1 cellular context compared by ENCODE assay signal in genomic region chr22:40813912-40814315, GRCh38.
A peak's percentile ranks its signal among the peaks of the same experiment; 100 is the strongest.
TF ChIP-seq lines count a peak whose summit lies in the region.

No MANE protein-coding gene starts in this region.

TF ChIP-seq in K562, 482 proteins besides CTCF, POLR2A, EP300 and RAD21 (continued from another document and continues in another):
- TF ChIP-seq ZNF436 (CRISPR knock-in tag; IDR thresholded peaks at IDR 0.05), result peak; percentile 59; the same call in 1 of the 2 replicates
- no peak for TF ChIP-seq RFX1 (IDR thresholded peaks at IDR 0.05)
- TF ChIP-seq ZNF717 (CRISPR knock-in tag; IDR thresholded peaks at IDR 0.05), result peak; percentile 92
- TF ChIP-seq PBX2 (CRISPR knock-in tag; IDR thresholded peaks at IDR 0.05; ENCODE audit: low read depth), result no peak
- TF ChIP-seq PBX2 (tag; conservative IDR thresholded peaks at IDR 0.05; ENCODE audit: low read depth), result peak; percentile 98
- TF ChIP-seq NFYB (IDR thresholded peaks at IDR 0.05; ENCODE audit: extremely low read depth, insufficient read length), result no peak
- TF ChIP-seq, protein P1, sequence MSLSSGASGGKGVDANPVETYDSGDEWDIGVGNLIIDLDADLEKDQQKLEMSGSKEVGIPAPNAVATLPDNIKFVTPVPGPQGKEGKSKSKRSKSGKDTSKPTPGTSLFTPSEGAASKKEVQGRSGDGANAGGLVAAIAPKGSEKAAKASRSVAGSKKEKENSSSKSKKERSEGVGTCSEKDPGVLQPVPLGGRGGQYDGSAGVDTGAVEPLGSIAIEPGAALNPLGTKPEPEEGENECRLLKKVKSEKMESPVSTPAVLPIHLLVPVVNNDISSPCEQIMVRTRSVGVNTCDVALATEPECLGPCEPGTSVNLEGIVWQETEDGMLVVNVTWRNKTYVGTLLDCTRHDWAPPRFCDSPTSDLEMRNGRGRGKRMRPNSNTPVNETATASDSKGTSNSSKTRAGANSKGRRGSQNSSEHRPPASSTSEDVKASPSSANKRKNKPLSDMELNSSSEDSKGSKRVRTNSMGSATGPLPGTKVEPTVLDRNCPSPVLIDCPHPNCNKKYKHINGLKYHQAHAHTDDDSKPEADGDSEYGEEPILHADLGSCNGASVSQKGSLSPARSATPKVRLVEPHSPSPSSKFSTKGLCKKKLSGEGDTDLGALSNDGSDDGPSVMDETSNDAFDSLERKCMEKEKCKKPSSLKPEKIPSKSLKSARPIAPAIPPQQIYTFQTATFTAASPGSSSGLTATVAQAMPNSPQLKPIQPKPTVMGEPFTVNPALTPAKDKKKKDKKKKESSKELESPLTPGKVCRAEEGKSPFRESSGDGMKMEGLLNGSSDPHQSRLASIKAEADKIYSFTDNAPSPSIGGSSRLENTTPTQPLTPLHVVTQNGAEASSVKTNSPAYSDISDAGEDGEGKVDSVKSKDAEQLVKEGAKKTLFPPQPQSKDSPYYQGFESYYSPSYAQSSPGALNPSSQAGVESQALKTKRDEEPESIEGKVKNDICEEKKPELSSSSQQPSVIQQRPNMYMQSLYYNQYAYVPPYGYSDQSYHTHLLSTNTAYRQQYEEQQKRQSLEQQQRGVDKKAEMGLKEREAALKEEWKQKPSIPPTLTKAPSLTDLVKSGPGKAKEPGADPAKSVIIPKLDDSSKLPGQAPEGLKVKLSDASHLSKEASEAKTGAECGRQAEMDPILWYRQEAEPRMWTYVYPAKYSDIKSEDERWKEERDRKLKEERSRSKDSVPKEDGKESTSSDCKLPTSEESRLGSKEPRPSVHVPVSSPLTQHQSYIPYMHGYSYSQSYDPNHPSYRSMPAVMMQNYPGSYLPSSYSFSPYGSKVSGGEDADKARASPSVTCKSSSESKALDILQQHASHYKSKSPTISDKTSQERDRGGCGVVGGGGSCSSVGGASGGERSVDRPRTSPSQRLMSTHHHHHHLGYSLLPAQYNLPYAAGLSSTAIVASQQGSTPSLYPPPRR (CRISPR knock-in tag; IDR thresholded peaks at IDR 0.05; ENCODE audit: borderline replicate concordance), result no peak
- TF ChIP-seq ZBED1 (IDR thresholded peaks at IDR 0.05), result no peak
- TF ChIP-seq RFX7 (CRISPR knock-in tag; IDR thresholded peaks at IDR 0.05), result peak; percentile 96
- peak; percentile 48 for TF ChIP-seq BHLHE40 (IDR thresholded peaks at IDR 0.05; ENCODE audit: low read length)
- TF ChIP-seq NELFE (IDR thresholded peaks at IDR 0.05; ENCODE audit: insufficient read depth, insufficient read length), result no peak
- TF ChIP-seq, protein P2, sequence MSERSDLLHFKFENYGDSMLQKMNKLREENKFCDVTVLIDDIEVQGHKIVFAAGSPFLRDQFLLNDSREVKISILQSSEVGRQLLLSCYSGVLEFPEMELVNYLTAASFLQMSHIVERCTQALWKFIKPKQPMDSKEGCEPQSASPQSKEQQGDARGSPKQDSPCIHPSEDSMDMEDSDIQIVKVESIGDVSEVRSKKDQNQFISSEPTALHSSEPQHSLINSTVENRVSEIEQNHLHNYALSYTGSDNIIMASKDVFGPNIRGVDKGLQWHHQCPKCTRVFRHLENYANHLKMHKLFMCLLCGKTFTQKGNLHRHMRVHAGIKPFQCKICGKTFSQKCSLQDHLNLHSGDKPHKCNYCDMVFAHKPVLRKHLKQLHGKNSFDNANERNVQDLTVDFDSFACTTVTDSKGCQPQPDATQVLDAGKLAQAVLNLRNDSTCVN (CRISPR knock-in tag; IDR thresholded peaks at IDR 0.05), result peak; percentile 99; the same call in 1 of the 2 replicates
- TF ChIP-seq, protein P3, sequence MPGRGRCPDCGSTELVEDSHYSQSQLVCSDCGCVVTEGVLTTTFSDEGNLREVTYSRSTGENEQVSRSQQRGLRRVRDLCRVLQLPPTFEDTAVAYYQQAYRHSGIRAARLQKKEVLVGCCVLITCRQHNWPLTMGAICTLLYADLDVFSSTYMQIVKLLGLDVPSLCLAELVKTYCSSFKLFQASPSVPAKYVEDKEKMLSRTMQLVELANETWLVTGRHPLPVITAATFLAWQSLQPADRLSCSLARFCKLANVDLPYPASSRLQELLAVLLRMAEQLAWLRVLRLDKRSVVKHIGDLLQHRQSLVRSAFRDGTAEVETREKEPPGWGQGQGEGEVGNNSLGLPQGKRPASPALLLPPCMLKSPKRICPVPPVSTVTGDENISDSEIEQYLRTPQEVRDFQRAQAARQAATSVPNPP (IDR thresholded peaks at IDR 0.05; ENCODE audit: borderline replicate concordance, insufficient read depth, insufficient read length), result no peak
- peak in 1 of 2 experiments; percentile 40 for TF ChIP-seq NCOA2 (IDR thresholded peaks at IDR 0.05; ENCODE audit: partially characterized antibody in 2 of 2)
- peak; percentile 93 for TF ChIP-seq POLR2H (tag; IDR thresholded peaks at IDR 0.05; ENCODE audit: low read depth)
- TF ChIP-seq SRSF9 (IDR thresholded peaks at IDR 0.05; ENCODE audit: borderline replicate concordance, low read depth, low read length), result no peak
- peak; percentile 93 for TF ChIP-seq CC2D1A (IDR thresholded peaks at IDR 0.05)
- peak; percentile 98 for TF ChIP-seq MTA2 (IDR thresholded peaks at IDR 0.05; ENCODE audit: low read depth)
- TF ChIP-seq TAF7 (tag; IDR thresholded peaks at IDR 0.05), result peak; percentile 95
- peak; percentile 99 for TF ChIP-seq ZNF41 (CRISPR knock-in tag; conservative IDR thresholded peaks at IDR 0.05)
- no peak for TF ChIP-seq MIER1 (IDR thresholded peaks at IDR 0.05; ENCODE audit: low read depth)
- peak; percentile 89 for TF ChIP-seq GABPB2 (CRISPR knock-in tag; conservative IDR thresholded peaks at IDR 0.05)
- TF ChIP-seq ZNF766 (CRISPR knock-in tag; conservative IDR thresholded peaks at IDR 0.05), result peak; percentile 100
- TF ChIP-seq TEAD4 (IDR thresholded peaks at IDR 0.05; ENCODE audit: low read length), result peak; percentile 99
- no peak for TF ChIP-seq TEAD4 (CRISPR knock-in tag; IDR thresholded peaks at IDR 0.05; ENCODE audit: borderline replicate concordance)
- peak; percentile 98 for TF ChIP-seq ZNF586 (CRISPR knock-in tag; conservative IDR thresholded peaks at IDR 0.05)
- TF ChIP-seq ZSCAN32 (CRISPR knock-in tag; IDR thresholded peaks at IDR 0.05), result peak; percentile 89
- TF ChIP-seq NFXL1 (CRISPR knock-in tag; IDR thresholded peaks at IDR 0.05), result peak; percentile 99
- TF ChIP-seq TFAM (CRISPR knock-in tag; conservative IDR thresholded peaks at IDR 0.05), result no peak
- peak; percentile 43 for TF ChIP-seq EP400 (IDR thresholded peaks at IDR 0.05)
- peak; percentile 100 for TF ChIP-seq DDX20 (tag; IDR thresholded peaks at IDR 0.05; ENCODE audit: low read depth)
- 0 out of 2 replicates have a peak, but pooled peaks have one; percentile 21 for TF ChIP-seq MYNN (IDR thresholded peaks at IDR 0.05)
- TF ChIP-seq MYNN (CRISPR knock-in tag; IDR thresholded peaks at IDR 0.05), result no peak
- peak; percentile 100 for TF ChIP-seq HSF4 (CRISPR knock-in tag; IDR thresholded peaks at IDR 0.05; ENCODE audit: borderline replicate concordance)
- peak; percentile 99 for TF ChIP-seq HBP1 (CRISPR knock-in tag; IDR thresholded peaks at IDR 0.05)
- no peak for TF ChIP-seq NCOA4 (IDR thresholded peaks at IDR 0.05; ENCODE audit: partially characterized antibody)
- TF ChIP-seq HOXB6 (CRISPR knock-in tag; IDR thresholded peaks at IDR 0.05; ENCODE audit: borderline replicate concordance), result peak; percentile 96
- TF ChIP-seq ZNF174 (CRISPR knock-in tag; IDR thresholded peaks at IDR 0.05), result peak; percentile 97
- peak; percentile 99 for TF ChIP-seq PTRF (tag; IDR thresholded peaks at IDR 0.05)
- TF ChIP-seq RNF2 (IDR thresholded peaks at IDR 0.05), result no peak; the same call in 1 of the 2 replicates
- peak; percentile 95 for TF ChIP-seq ZNF695 (CRISPR knock-in tag; IDR thresholded peaks at IDR 0.05)
- TF ChIP-seq TRIM24 (IDR thresholded peaks at IDR 0.05), result peak; percentile 86 to 92
- TF ChIP-seq CHD4 (IDR thresholded peaks at IDR 0.05; ENCODE audit: insufficient read depth, insufficient replicate concordance, low read depth, low read length, poor library complexity, severe bottlenecking), result no peak
- peak in 1 of 2 experiments; percentile 22; a peak in 1 of 3 replicates for TF ChIP-seq CBX3 (IDR thresholded peaks at IDR 0.05; ENCODE audit: borderline replicate concordance in 1 of 2, low read length in 2 of 2)
- TF ChIP-seq HDAC1 (IDR thresholded peaks at IDR 0.05), result peak; percentile 51 to 78; a peak in 2 of 4 replicates
- TF ChIP-seq RBBP5 (IDR thresholded peaks at IDR 0.05; ENCODE audit: borderline replicate concordance, insufficient read depth, low read length, poor library complexity, severe bottlenecking), result no peak
- TF ChIP-seq NFE2L1 (tag; IDR thresholded peaks at IDR 0.05; ENCODE audit: borderline replicate concordance, low read depth), result peak; percentile 96
- no peak for TF ChIP-seq PURB (CRISPR knock-in tag; IDR thresholded peaks at IDR 0.05; ENCODE audit: low read depth)
- TF ChIP-seq, protein P4, sequence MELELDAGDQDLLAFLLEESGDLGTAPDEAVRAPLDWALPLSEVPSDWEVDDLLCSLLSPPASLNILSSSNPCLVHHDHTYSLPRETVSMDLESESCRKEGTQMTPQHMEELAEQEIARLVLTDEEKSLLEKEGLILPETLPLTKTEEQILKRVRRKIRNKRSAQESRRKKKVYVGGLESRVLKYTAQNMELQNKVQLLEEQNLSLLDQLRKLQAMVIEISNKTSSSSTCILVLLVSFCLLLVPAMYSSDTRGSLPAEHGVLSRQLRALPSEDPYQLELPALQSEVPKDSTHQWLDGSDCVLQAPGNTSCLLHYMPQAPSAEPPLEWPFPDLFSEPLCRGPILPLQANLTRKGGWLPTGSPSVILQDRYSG (tag; conservative IDR thresholded peaks at IDR 0.05; ENCODE audit: low read depth), result peak; percentile 100
- peak; percentile 93 for TF ChIP-seq ZNF551 (CRISPR knock-in tag; IDR thresholded peaks at IDR 0.05)
- peak; percentile 80 to 84 for TF ChIP-seq MNT (conservative IDR thresholded peaks at IDR 0.05)
- peak; percentile 100 for TF ChIP-seq SMAD4 (CRISPR knock-in tag; conservative IDR thresholded peaks at IDR 0.05)
- TF ChIP-seq ZNF184 (CRISPR knock-in tag; IDR thresholded peaks at IDR 0.05), result no peak
- peak; percentile 74 for TF ChIP-seq MYC (IDR thresholded peaks at IDR 0.05; ENCODE audit: low read depth, low read length)
- peak; percentile 99 for TF ChIP-seq MYC (CRISPR knock-in tag; IDR thresholded peaks at IDR 0.05; ENCODE audit: borderline replicate concordance, low read depth)
- TF ChIP-seq COPS2 (conservative IDR thresholded peaks at IDR 0.05), result no peak
- peak; percentile 93 for TF ChIP-seq ZNF830 (CRISPR knock-in tag; IDR thresholded peaks at IDR 0.05)
- peak; percentile 45; the same call in 1 of the 2 replicates for TF ChIP-seq ZNF384 (IDR thresholded peaks at IDR 0.05; ENCODE audit: low read depth, low read length)
- TF ChIP-seq CTBP1 (IDR thresholded peaks at IDR 0.05; ENCODE audit: borderline replicate concordance), result peak; percentile 29; the same call in 1 of the 2 replicates
- TF ChIP-seq SUPT5H (IDR thresholded peaks at IDR 0.05), result no peak
- TF ChIP-seq TCFL5 (CRISPR knock-in tag; conservative IDR thresholded peaks at IDR 0.05), result peak; percentile 99
